In genomic region chr3:78823434-78823833, GRCh38 we compare ENCODE assay signal across 27 cellular contexts.
"Had no signal": no experiment of that assay in that cellular context is flagged by ENCODE, and none has a peak within 500 bp of the region (broad histone marks: within the 10 kb centered on the region; RNA-seq: fewer than 3 reads in every experiment).

No MANE protein-coding gene starts in this region.

- H3K4me2 ChIP-seq: neural progenitor cell had no signal

- DNase-seq: activated CD4-positive, alpha-beta memory T cell treated with anti-CD3 and anti-CD28 coated beads, Interleukin-2, amount 10 ng/mL, durations not matched to agents 7 days and 5 days; activated CD4-positive, alpha-beta T cell treated with anti-CD3 and anti-CD28 coated beads, Interleukin-2, amount 10 ng/mL, durations not matched to agents 7 days and 5 days; activated CD4-positive, CD25-positive, alpha-beta regulatory T cell treated with anti-CD3 and anti-CD28 coated beads, Interleukin-2, amount 50 U/mL, for 72 hours; activated CD8-positive, alpha-beta memory T cell treated with anti-CD3 and anti-CD28 coated beads, Interleukin-2, amount 50 U/mL, for 48 hours; activated naive CD8-positive, alpha-beta T cell treated with anti-CD3 and anti-CD28 coated beads, Interleukin-2, amount 50 U/mL, for 24 hours; activated T-cell treated with anti-CD3 and anti-CD28 coated beads, Interleukin-2, amount 50 U/mL, for 24 hours; amygdala; central memory CD4-positive, alpha-beta T cell; effector CD4-positive, alpha-beta T cell; islet precursor cell; left colon; naive thymus-derived CD8-positive, alpha-beta T cell; occipital lobe; spleen; stimulated activated naive CD4-positive, alpha-beta T cell; T-helper 17 cell; T1000; tibial artery; WERI-Rb-1 had no signal

- H3K9me3 ChIP-seq: esophagus muscularis mucosa, right atrium auricular region, suprapubic skin, tibial artery had no signal

- H3K9ac ChIP-seq: neural progenitor cell, parathyroid adenoma had no signal

- H3K9me3 Mint-ChIP-seq: activated CD4-positive, alpha-beta T cell treated with anti-CD3 and anti-CD28 coated beads, Interleukin-2, amount 10 ng/mL, durations not matched to agents 7 days and 5 days; dendritic cell treated with granulocyte-macrophage colony-stimulating factor and Interleukin-4, amounts not matched to agents 40 ng/mL and 50 ng/mL, for 4 days; neural progenitor cell had no signal

- H3K4me3 ChIP-seq: esophagus muscularis mucosa, neural progenitor cell, right atrium auricular region, spleen, suprapubic skin, tibial artery had no signal

- H3K4me1 ChIP-seq: neural progenitor cell, parathyroid adenoma, spleen had no signal

- H2AFZ ChIP-seq: neural progenitor cell, parathyroid adenoma had no signal

- H3K27me3 ChIP-seq: esophagus muscularis mucosa, foreskin keratinocyte, neural progenitor cell, right atrium auricular region, spleen, suprapubic skin, tibial artery had no signal

- H3K4me1 Mint-ChIP-seq: activated CD4-positive, alpha-beta memory T cell treated with anti-CD3 and anti-CD28 coated beads, Interleukin-2, amount 10 ng/mL, durations not matched to agents 7 days and 5 days; activated CD4-positive, alpha-beta T cell treated with anti-CD3 and anti-CD28 coated beads, Interleukin-2, amount 10 ng/mL, durations not matched to agents 7 days and 5 days; activated naive CD4-positive, alpha-beta T cell treated with anti-CD3 and anti-CD28 coated beads, Interleukin-2, amount 50 U/mL, for 24 hours; activated naive CD8-positive, alpha-beta T cell treated with anti-CD3 and anti-CD28 coated beads, Interleukin-2, amount 50 U/mL, for 24 hours; naive thymus-derived CD8-positive, alpha-beta T cell; neural progenitor cell; T-helper 17 cell had no signal

- ATAC-seq: activated naive CD8-positive, alpha-beta T cell treated with anti-CD3 and anti-CD28 coated beads, Interleukin-2, amount 50 U/mL, for 24 hours; left colon; naive thymus-derived CD8-positive, alpha-beta T cell; T-helper 17 cell had no signal

- H3K36me3 Mint-ChIP-seq: activated naive CD4-positive, alpha-beta T cell treated with anti-CD3 and anti-CD28 coated beads, Interleukin-2, amount 50 U/mL, for 24 hours; neural progenitor cell had no signal

- H3K79me2 ChIP-seq: parathyroid adenoma had no signal

- H3K27me3 Mint-ChIP-seq: activated CD4-positive, alpha-beta memory T cell treated with anti-CD3 and anti-CD28 coated beads, Interleukin-2, amount 10 ng/mL, durations not matched to agents 7 days and 5 days; activated CD4-positive, alpha-beta T cell treated with anti-CD3 and anti-CD28 coated beads, Interleukin-2, amount 10 ng/mL, durations not matched to agents 7 days and 5 days; activated naive CD4-positive, alpha-beta T cell treated with anti-CD3 and anti-CD28 coated beads, Interleukin-2, amount 50 U/mL, for 24 hours; activated naive CD8-positive, alpha-beta T cell treated with anti-CD3 and anti-CD28 coated beads, Interleukin-2, amount 50 U/mL, for 24 hours; activated T-cell treated with anti-CD3 and anti-CD28 coated beads, Interleukin-2, amount 50 U/mL, for 24 hours; dendritic cell treated with granulocyte-macrophage colony-stimulating factor and Interleukin-4, amounts not matched to agents 40 ng/mL and 50 ng/mL, for 4 days; naive thymus-derived CD8-positive, alpha-beta T cell; T-helper 17 cell had no signal

- H3K27ac Mint-ChIP-seq: activated CD4-positive, alpha-beta memory T cell treated with anti-CD3 and anti-CD28 coated beads, Interleukin-2, amount 10 ng/mL, durations not matched to agents 7 days and 5 days; activated CD4-positive, alpha-beta T cell treated with anti-CD3 and anti-CD28 coated beads, Interleukin-2, amount 10 ng/mL, durations not matched to agents 7 days and 5 days; activated naive CD4-positive, alpha-beta T cell treated with anti-CD3 and anti-CD28 coated beads, Interleukin-2, amount 50 U/mL, for 24 hours; activated naive CD8-positive, alpha-beta T cell treated with anti-CD3 and anti-CD28 coated beads, Interleukin-2, amount 50 U/mL, for 24 hours; activated T-cell treated with anti-CD3 and anti-CD28 coated beads, Interleukin-2, amount 50 U/mL, for 24 hours; dendritic cell treated with granulocyte-macrophage colony-stimulating factor and Interleukin-4, amounts not matched to agents 40 ng/mL and 50 ng/mL, for 4 days; neural progenitor cell; T-helper 17 cell had no signal

- H3K27ac ChIP-seq: esophagus muscularis mucosa, neural progenitor cell, parathyroid adenoma, right atrium auricular region, spleen, suprapubic skin, tibial artery, WERI-Rb-1 had no signal

- H3K36me3 ChIP-seq: esophagus muscularis mucosa, neural progenitor cell, right atrium auricular region, spleen, suprapubic skin, tibial artery had no signal

- H3K4me3 Mint-ChIP-seq: activated CD4-positive, alpha-beta memory T cell treated with anti-CD3 and anti-CD28 coated beads, Interleukin-2, amount 10 ng/mL, durations not matched to agents 7 days and 5 days; activated CD4-positive, alpha-beta T cell treated with anti-CD3 and anti-CD28 coated beads, Interleukin-2, amount 10 ng/mL, durations not matched to agents 7 days and 5 days; activated naive CD4-positive, alpha-beta T cell treated with anti-CD3 and anti-CD28 coated beads, Interleukin-2, amount 50 U/mL, for 24 hours; activated naive CD8-positive, alpha-beta T cell treated with anti-CD3 and anti-CD28 coated beads, Interleukin-2, amount 50 U/mL, for 24 hours; activated T-cell treated with anti-CD3 and anti-CD28 coated beads, Interleukin-2, amount 50 U/mL, for 24 hours; dendritic cell treated with granulocyte-macrophage colony-stimulating factor and Interleukin-4, amounts not matched to agents 40 ng/mL and 50 ng/mL, for 4 days; naive thymus-derived CD8-positive, alpha-beta T cell; neural progenitor cell; T-helper 17 cell had no signal
